20 cellular contexts compared by ENCODE assay signal in genomic region chr15:64861960-64862359, GRCh38. TPM values are rescaled to one million over a fixed set of nuclear protein-coding genes. Genes with fewer than 3 reads are reported as not detected.
DNase-seq lines count a peak whose midpoint lies in the region; ATAC-seq and TF ChIP-seq lines count a peak whose summit lies in the region.
"Had no signal": no experiment of that assay in that cellular context is flagged by ENCODE, and none has a peak within 500 bp of the region (broad histone marks: within the 10 kb centered on the region; RNA-seq: fewer than 3 reads in every experiment).

No MANE protein-coding gene starts in this region.

- intact Hi-C loops in natural killer cell (cut with micrococcal nuclease): no loop called here

- peak overlapping the region; percentile 49 for H3K27ac Mint-ChIP-seq in activated naive CD4-positive, alpha-beta T cell treated with anti-CD3 and anti-CD28 coated beads, Interleukin-2, amount 10 ng/mL, durations not matched to agents 7 days and 5 days
- peak overlapping the region; percentile 77 for H3K27ac Mint-ChIP-seq in central memory CD8-positive, alpha-beta T cell (ENCODE audit: low read depth)
- peak overlapping the region; percentile 21 to 79 for H3K27ac Mint-ChIP-seq in natural killer cell
- H3K27ac Mint-ChIP-seq: activated naive CD8-positive, alpha-beta T cell treated with anti-CD3 and anti-CD28 coated beads, Interleukin-2, amount 50 U/mL, for 24 hours; CD4-positive, alpha-beta T cell had no signal

- H3K36me3 ChIP-seq in Karpas-422 (ENCODE audit: insufficient read depth, low read length): peaks cover 3% of the 10 kb centered on the region; the same call in 1 of the 2 replicates
- H3K36me3 ChIP-seq: colonic mucosa had no signal

- H3K4me3 ChIP-seq in Karpas-422 (ENCODE audit: low read length): no peak overlapping the region
- H3K4me3 ChIP-seq: colonic mucosa, lung had no signal

- H3K79me2 ChIP-seq in Karpas-422 (ENCODE audit: low read length): peaks cover 12% of the 10 kb centered on the region

- H3K4me1 Mint-ChIP-seq in activated naive CD4-positive, alpha-beta T cell treated with anti-CD3 and anti-CD28 coated beads, Interleukin-2, amount 10 ng/mL, durations not matched to agents 7 days and 5 days: peaks cover 17% of the 10 kb centered on the region
- peaks cover 42% of the 10 kb centered on the region for H3K4me1 Mint-ChIP-seq in central memory CD8-positive, alpha-beta T cell
- H3K4me1 Mint-ChIP-seq in natural killer cell: peaks cover 28 to 57% of the 10 kb centered on the region in 2 donors

- peaks cover 19% of the 10 kb centered on the region for H3K4me1 ChIP-seq in Karpas-422 (ENCODE audit: low read length)
- H3K4me1 ChIP-seq: colonic mucosa had no signal

- no peak overlapping the region for H2AFZ ChIP-seq in Karpas-422 (ENCODE audit: low read length)

- no peak overlapping the region for H3K9ac ChIP-seq in Karpas-422 (ENCODE audit: low read length)

- H3K4me2 ChIP-seq in Karpas-422 (ENCODE audit: low read depth, low read length, poor library complexity, severe bottlenecking): no peak overlapping the region

- H3K27ac ChIP-seq in Karpas-422 (ENCODE audit: low read length): no peak overlapping the region
- H3K27ac ChIP-seq: colonic mucosa had no signal

- H3K27me3 ChIP-seq in Karpas-422 (ENCODE audit: low read length): no peaks in the 10 kb centered on the region
- H3K27me3 ChIP-seq: colonic mucosa had no signal

- CTCF ChIA-PET in activated naive CD4-positive, alpha-beta T cell treated with anti-CD3 and anti-CD28 coated beads, Interleukin-2, amount 10 ng/mL, durations not matched to agents 7 days and 5 days (lab: Charles Lee): interaction anchor here (1.1 kb wide), 1 partner anchor 19 kb away, joined by 3 read pairs; no protein-coding TSS in a partner anchor

- H3K9me3 ChIP-seq in Karpas-422 (ENCODE audit: low read length): no peaks in the 10 kb centered on the region
- H3K9me3 ChIP-seq: colonic mucosa had no signal

- peaks cover 50% of the 10 kb centered on the region for H3K36me3 Mint-ChIP-seq in activated naive CD4-positive, alpha-beta T cell treated with anti-CD3 and anti-CD28 coated beads, Interleukin-2, amount 10 ng/mL, durations not matched to agents 7 days and 5 days
- peaks cover 31% of the 10 kb centered on the region for H3K36me3 Mint-ChIP-seq in central memory CD8-positive, alpha-beta T cell (ENCODE audit: insufficient read depth)
- H3K36me3 Mint-ChIP-seq in natural killer cell: no peaks in the 10 kb centered on the region
- H3K36me3 Mint-ChIP-seq: brain had no signal

- H3K27me3 Mint-ChIP-seq in activated naive CD4-positive, alpha-beta T cell treated with anti-CD3 and anti-CD28 coated beads, Interleukin-2, amount 10 ng/mL, durations not matched to agents 7 days and 5 days: no peaks in the 10 kb centered on the region
- H3K27me3 Mint-ChIP-seq in central memory CD8-positive, alpha-beta T cell: no peaks in the 10 kb centered on the region
- H3K27me3 Mint-ChIP-seq in natural killer cell (ENCODE audit: low read depth in 2 of 2): no peaks in the 10 kb centered on the region
- H3K27me3 Mint-ChIP-seq: activated naive CD8-positive, alpha-beta T cell treated with anti-CD3 and anti-CD28 coated beads, Interleukin-2, amount 50 U/mL, for 24 hours; CD4-positive, alpha-beta T cell had no signal

- no peaks in the 10 kb centered on the region for H4K20me1 ChIP-seq in Karpas-422 (ENCODE audit: insufficient read depth, low read depth, low read length)

- TF ChIP-seq CTCF in natural killer cell (IDR thresholded peaks at IDR 0.05): no peak

- H3K4me3 Mint-ChIP-seq in activated naive CD4-positive, alpha-beta T cell treated with anti-CD3 and anti-CD28 coated beads, Interleukin-2, amount 10 ng/mL, durations not matched to agents 7 days and 5 days: no peak overlapping the region
- H3K4me3 Mint-ChIP-seq in central memory CD8-positive, alpha-beta T cell: no peak overlapping the region
- H3K4me3 Mint-ChIP-seq in natural killer cell: no peak overlapping the region
- H3K4me3 Mint-ChIP-seq: activated naive CD8-positive, alpha-beta T cell treated with anti-CD3 and anti-CD28 coated beads, Interleukin-2, amount 50 U/mL, for 24 hours; brain; CD4-positive, alpha-beta T cell had no signal

- H3K9me2 ChIP-seq in Karpas-422 (replicated peaks; ENCODE audit: insufficient read depth, low read length): no peaks in the 10 kb centered on the region

- no peak for ATAC-seq in central memory CD8-positive, alpha-beta T cell (replicated peaks; ENCODE audit: extremely low read depth, poor library complexity, severe bottlenecking)
- no peak for ATAC-seq in natural killer cell
- ATAC-seq: activated naive CD8-positive, alpha-beta T cell treated with anti-CD3 and anti-CD28 coated beads, Interleukin-2, amount 50 U/mL, for 24 hours had no signal

- no peak for DNase-seq in activated naive CD4-positive, alpha-beta T cell treated with anti-CD3 and anti-CD28 coated beads, Interleukin-2, amount 10 ng/mL, durations not matched to agents 7 days and 5 days
- DNase-seq in activated naive CD4-positive, alpha-beta T cell (lab: John Stamatoyannopoulos, UW): no peak
- no peak for DNase-seq in central memory CD8-positive, alpha-beta T cell (ENCODE audit: low spot score in 2 of 2)
- DNase-seq in natural killer cell: no peak
- DNase-seq in Karpas-422: no peak
- DNase-seq in SW480 (ENCODE audit: low spot score): no peak
- DNase-seq in stimulated activated CD4-positive, alpha-beta T cell treated with anti-CD3 and anti-CD28 coated beads, Interleukin-12 subunit alpha, Interleukin-12 subunit beta, amount 100 ng/mL, for 4 hours: no peak
- DNase-seq in NCI-H1436 (lab: John Stamatoyannopoulos, UW): no peak
- DNase-seq: activated CD4-positive, alpha-beta T cell treated with anti-CD3 and anti-CD28 coated beads, Interleukin-2, amount 50 U/mL, for 4 hours; activated naive CD8-positive, alpha-beta T cell treated with anti-CD3 and anti-CD28 coated beads, Interleukin-2, amount 50 U/mL, for 24 hours; activated T-cell treated with anti-CD3 and anti-CD28 coated beads, Interleukin-2, amount 50 U/mL, for 1 hour; CD4-positive, alpha-beta T cell; colonic mucosa; DMS53; NCI-H1105 treated with DMSO at 0.1 percent for 48 hours; NCI-H2107; NCI-H524; stimulated activated CD4-positive, alpha-beta T cell treated with anti-CD3 and anti-CD28 coated beads, Interleukin-2, amount 100 ng/mL, for 24 hours had no signal

- H3K9me3 Mint-ChIP-seq in activated naive CD4-positive, alpha-beta T cell treated with anti-CD3 and anti-CD28 coated beads, Interleukin-2, amount 10 ng/mL, durations not matched to agents 7 days and 5 days: no peaks in the 10 kb centered on the region
- H3K9me3 Mint-ChIP-seq in central memory CD8-positive, alpha-beta T cell: no peaks in the 10 kb centered on the region
- no peaks in the 10 kb centered on the region for H3K9me3 Mint-ChIP-seq in natural killer cell
- H3K9me3 Mint-ChIP-seq: activated naive CD8-positive, alpha-beta T cell treated with anti-CD3 and anti-CD28 coated beads, Interleukin-2, amount 50 U/mL, for 24 hours; brain; CD4-positive, alpha-beta T cell had no signal

RNA-seq across cellular contexts. Expression of gene PLEKHO2, which starts 20.2 kb away (rescaled TPM):
- 10 to 100 TPM; 35.3 to 53.4 (median 49.8) TPM for total RNA-seq in natural killer cell
- total RNA-seq in Karpas-422 (2014; rRNA removed; shearing (Covaris generic); ENCODE audit: low replicate concordance): 10.1 and 18.0 TPM in 2 replicates

RNA-seq across cellular contexts. Expression of gene PIF1, which starts 36.5 kb away (rescaled TPM):
- 10 to 100 TPM in 1 of 3 donors, 1 to 10 TPM in 2; 6.2 to 23.9 (median 9.7) TPM for total RNA-seq in natural killer cell
- 18.6 and 60.0 TPM in 2 replicates for total RNA-seq in Karpas-422 (2014; rRNA removed; shearing (Covaris generic); ENCODE audit: low replicate concordance)

RNA-seq across cellular contexts. Expression of gene ANKDD1A, which starts 49.7 kb away (rescaled TPM):
- 10 to 100 TPM; 13.7 to 16.2 (median 13.9) TPM for total RNA-seq in natural killer cell
- 1.8 TPM in 2 replicates for total RNA-seq in Karpas-422 (2014; rRNA removed; shearing (Covaris generic); ENCODE audit: low replicate concordance)
